ENCODE assay signal across 9 cellular contexts in the genomic region with DNA sequence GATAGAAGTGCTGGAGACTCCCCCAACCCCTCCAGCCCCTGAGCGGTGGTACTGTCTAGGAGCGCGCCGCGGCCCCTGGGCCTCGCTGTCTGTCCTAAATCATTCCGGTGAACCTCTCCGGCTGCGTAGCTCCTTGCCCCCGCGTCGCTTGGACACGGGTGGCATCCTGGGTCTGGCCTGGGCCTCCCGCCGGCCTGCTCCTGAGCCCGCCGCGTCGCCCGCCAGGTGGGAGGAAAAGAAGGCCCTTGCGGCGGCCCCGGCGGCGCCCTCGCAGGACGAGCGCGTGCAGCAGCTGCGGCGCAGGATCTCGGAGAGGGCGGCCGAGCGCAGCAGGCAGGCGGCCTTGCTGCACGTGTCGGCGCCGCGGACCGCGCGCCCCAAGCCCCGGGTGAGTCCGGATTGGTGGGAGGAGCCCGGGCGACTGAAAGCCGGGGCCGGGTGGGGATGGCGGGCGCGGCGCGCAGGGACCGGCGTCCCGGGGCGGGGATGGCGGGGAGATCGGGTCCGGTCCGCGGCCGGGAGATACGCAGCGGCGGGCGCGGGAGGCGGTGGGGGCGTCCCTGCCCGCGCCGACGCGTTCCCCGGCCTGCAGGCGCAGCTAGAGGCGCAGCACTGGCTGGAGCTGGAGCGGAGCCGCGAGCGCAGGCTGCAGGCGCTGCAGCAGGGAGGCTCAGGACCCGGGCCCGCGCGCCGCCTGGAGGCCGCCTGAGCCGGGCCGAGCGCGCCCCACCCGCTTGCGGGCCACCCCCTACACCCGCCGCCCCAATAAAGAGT. TPM values are rescaled to one million over a fixed set of nuclear protein-coding genes. Genes with fewer than 3 reads are reported as not detected.
DNase-seq lines count a peak whose midpoint lies in the region; ATAC-seq and TF ChIP-seq lines count a peak whose summit lies in the region.
"Had no signal": no experiment of that assay in that cellular context is flagged by ENCODE, and none has a peak within 500 bp of the region (broad histone marks: within the 10 kb centered on the region; RNA-seq: fewer than 3 reads in every experiment).

No MANE protein-coding gene starts in this region.

- peaks cover 11 to 13% of the 10 kb centered on the region in 2 donors for H3K4me1 Mint-ChIP-seq in natural killer cell treated with Interleukin-12 subunit alpha and Interleukin-12 subunit beta and Interleukin-15 and Interleukin-18, amount 100 ng/mL, for 72 hours (ENCODE audit: low read depth in 2 of 2)
- H3K4me1 Mint-ChIP-seq in stimulated activated naive CD8-positive, alpha-beta T cell treated with anti-CD3 and anti-CD28 coated beads, Interleukin-15, Interleukin-2, amounts not matched to agents 100 ng/mL and 50 ng/mL, for 24 hours (ENCODE audit: low read depth) = peaks cover 14% of the 10 kb centered on the region

- POLR2A ChIA-PET in BJ (lab: Charles Lee) = no interaction called here

- H3K36me3 Mint-ChIP-seq in natural killer cell treated with Interleukin-12 subunit alpha and Interleukin-12 subunit beta and Interleukin-15 and Interleukin-18, amount 100 ng/mL, for 72 hours = no peaks in the 10 kb centered on the region
- H3K36me3 Mint-ChIP-seq in stimulated activated naive CD8-positive, alpha-beta T cell treated with anti-CD3 and anti-CD28 coated beads, Interleukin-15, Interleukin-2, amounts not matched to agents 100 ng/mL and 50 ng/mL, for 24 hours (ENCODE audit: low read depth) = no peaks in the 10 kb centered on the region

- no peak for DNase-seq in BJ (ENCODE audit: low read depth)
- DNase-seq in GM19240 (ENCODE audit: insufficient read length, low spot score) = peak; percentile 74
- DNase-seq in OCI-M1 (lab: John Stamatoyannopoulos, UW) = peak; percentile 62
- DNase-seq in activated T-helper 9 cell treated with anti-CD3 and anti-CD28 coated beads, Interleukin-2, amount 50 U/mL, for 16 hours (ENCODE audit: low read depth) = peak; percentile 64
- peak; percentile 68 for DNase-seq in fibroblast of the aortic adventitia (ENCODE audit: low read depth)
- peak; percentile 73 for DNase-seq in natural killer cell treated with Interleukin-12 subunit alpha and Interleukin-12 subunit beta and Interleukin-15 and Interleukin-18, amount 100 ng/mL, for 72 hours (ENCODE audit: low spot score)

- peaks cover 6 to 8% of the 10 kb centered on the region in 2 donors for H3K27me3 Mint-ChIP-seq in natural killer cell treated with Interleukin-12 subunit alpha and Interleukin-12 subunit beta and Interleukin-15 and Interleukin-18, amount 100 ng/mL, for 72 hours
- peaks cover 7% of the 10 kb centered on the region for H3K27me3 Mint-ChIP-seq in stimulated activated naive CD8-positive, alpha-beta T cell treated with anti-CD3 and anti-CD28 coated beads, Interleukin-15, Interleukin-2, amounts not matched to agents 100 ng/mL and 50 ng/mL, for 24 hours

- peak overlapping the region; percentile 70 for H3K4me3 Mint-ChIP-seq in natural killer cell treated with Interleukin-12 subunit alpha and Interleukin-12 subunit beta and Interleukin-15 and Interleukin-18, amount 100 ng/mL, for 72 hours
- peak overlapping the region; percentile 69 for H3K4me3 Mint-ChIP-seq in stimulated activated naive CD8-positive, alpha-beta T cell treated with anti-CD3 and anti-CD28 coated beads, Interleukin-15, Interleukin-2, amounts not matched to agents 100 ng/mL and 50 ng/mL, for 24 hours

- no peaks in the 10 kb centered on the region for H3K9me3 Mint-ChIP-seq in natural killer cell treated with Interleukin-12 subunit alpha and Interleukin-12 subunit beta and Interleukin-15 and Interleukin-18, amount 100 ng/mL, for 72 hours
- H3K9me3 Mint-ChIP-seq in stimulated activated naive CD8-positive, alpha-beta T cell treated with anti-CD3 and anti-CD28 coated beads, Interleukin-15, Interleukin-2, amounts not matched to agents 100 ng/mL and 50 ng/mL, for 24 hours = no peaks in the 10 kb centered on the region

- peak; percentile 63 for ATAC-seq in HG03442 (IDR thresholded peaks at IDR 0.05; ENCODE audit: unreplicated experiment)
- peak; percentile 93 to 94 for ATAC-seq in natural killer cell treated with Interleukin-12 subunit alpha and Interleukin-12 subunit beta and Interleukin-15 and Interleukin-18, amount 100 ng/mL, for 72 hours

- H3K27me3 ChIP-seq in BJ (ENCODE audit: control insufficient read depth, insufficient read depth, low read length) = peaks cover 1% of the 10 kb centered on the region; the same call in 1 of the 2 replicates

- CTCF ChIA-PET in BJ (lab: Yijun Ruan, JAX) = interaction anchor here (0.7 to 1.5 kb wide), 7 partner anchors 11 to 347 kb away, joined by 3 to 15 read pairs (median 4); no protein-coding TSS in a partner anchor

- TF ChIP-seq CTCF in BJ (IDR thresholded peaks at IDR 0.05; ENCODE audit: insufficient read depth, low read depth, low read length) = no peak
- peak; percentile 38 for TF ChIP-seq CTCF in fibroblast of the aortic adventitia (IDR thresholded peaks at IDR 0.05; ENCODE audit: insufficient read depth, low read length)

- H3K27ac Mint-ChIP-seq in natural killer cell treated with Interleukin-12 subunit alpha and Interleukin-12 subunit beta and Interleukin-15 and Interleukin-18, amount 100 ng/mL, for 72 hours = no peak overlapping the region
- H3K27ac Mint-ChIP-seq in stimulated activated naive CD8-positive, alpha-beta T cell treated with anti-CD3 and anti-CD28 coated beads, Interleukin-15, Interleukin-2, amounts not matched to agents 100 ng/mL and 50 ng/mL, for 24 hours = no peak overlapping the region

- H3K36me3 ChIP-seq in BJ (ENCODE audit: control insufficient read depth, insufficient read depth, low read length) = no peaks in the 10 kb centered on the region

- H3K4me3 ChIP-seq in BJ (ENCODE audit: low read depth, low read length) (peak overlapping the region; percentile 35), fibroblast of the aortic adventitia (ENCODE audit: low read depth, low read length) (peak overlapping the region; percentile 56)

RNA-seq across cellular contexts. Expression of gene RNF4, which starts 6.5 kb away (rescaled TPM):
- polyA plus RNA-seq in BJ (2011; rRNA removed) = 89.6 and 107 TPM in 2 replicates
- polyA minus RNA-seq in BJ (2011; rRNA and poly(A)+ RNA removed) = 50.2 and 90.5 TPM in 2 replicates
- total RNA-seq in fibroblast of the aortic adventitia (ENCODE audit: low replicate concordance) = 75.6 and 311 TPM in 2 replicates
- total RNA-seq in natural killer cell treated with Interleukin-12 subunit alpha and Interleukin-12 subunit beta and Interleukin-15 and Interleukin-18, amount 100 ng/mL, for 72 hours = 100 to 1,000 TPM; 112 to 136 TPM

RNA-seq across cellular contexts. Expression of gene CFAP99, which starts 43.6 kb away (rescaled TPM):
- not detected in 2 replicates for polyA plus RNA-seq in BJ (2011; rRNA removed)
- not detected in 2 replicates for polyA minus RNA-seq in BJ (2011; rRNA and poly(A)+ RNA removed)
- total RNA-seq in fibroblast of the aortic adventitia (ENCODE audit: low replicate concordance) = not detected in 2 replicates
- total RNA-seq in natural killer cell treated with Interleukin-12 subunit alpha and Interleukin-12 subunit beta and Interleukin-15 and Interleukin-18, amount 100 ng/mL, for 72 hours = not detected
- total RNA-seq: T-helper 2 cell treated with Interferon-gamma antibody and Interleukin-4, amounts not matched to agents 100 ng/mL and 5 ng/mL, for 36 hours had no signal

RNA-seq across cellular contexts. Expression of gene ZFYVE28, which starts 44.0 kb away (rescaled TPM):
- 3.5 and 4.4 TPM in 2 replicates for polyA plus RNA-seq in BJ (2011; rRNA removed)
- 2.9 and 3.7 TPM in 2 replicates for polyA minus RNA-seq in BJ (2011; rRNA and poly(A)+ RNA removed)
- 7.7 and 14.0 TPM in 2 replicates for total RNA-seq in fibroblast of the aortic adventitia (ENCODE audit: low replicate concordance)
- 10 to 100 TPM; 13.8 to 25.6 TPM for total RNA-seq in natural killer cell treated with Interleukin-12 subunit alpha and Interleukin-12 subunit beta and Interleukin-15 and Interleukin-18, amount 100 ng/mL, for 72 hours
